14 cellular contexts compared by ENCODE assay signal in genomic region chr6:140203611-140204553, GRCh38.
DNase-seq lines count a peak whose midpoint lies in the region; ATAC-seq and TF ChIP-seq lines count a peak whose summit lies in the region.
"Had no signal": no experiment of that assay in that cellular context is flagged by ENCODE, and none has a peak within 500 bp of the region (broad histone marks: within the 10 kb centered on the region; RNA-seq: fewer than 3 reads in every experiment).

No MANE protein-coding gene starts in this region.

- intact Hi-C loops in activated CD4-positive, alpha-beta memory T cell treated with anti-CD3 and anti-CD28 coated beads for 36 hours (cut with micrococcal nuclease) = no loop called here

- H3K4me1 ChIP-seq in adipocyte (ENCODE audit: control insufficient read depth, insufficient read depth, low read length) (peaks cover 24% of the 10 kb centered on the region), tibial nerve (no peaks in the 10 kb centered on the region)

- H3K36me3 ChIP-seq in adipocyte (ENCODE audit: control insufficient read depth, insufficient read depth, low read length, severe bottlenecking) (no peaks in the 10 kb centered on the region), tibial nerve (no peaks in the 10 kb centered on the region)

- H3K9me3 ChIP-seq in adipocyte (ENCODE audit: control insufficient read depth, low read length) = no peaks in the 10 kb centered on the region
- no peaks in the 10 kb centered on the region for H3K9me3 ChIP-seq in tibial nerve

- no peak for ATAC-seq in GM18868 (IDR thresholded peaks at IDR 0.05; ENCODE audit: unreplicated experiment)
- ATAC-seq: effector memory CD8-positive, alpha-beta T cell; Panc1 had no signal

- CTCF ChIA-PET in activated CD4-positive, alpha-beta memory T cell treated with anti-CD3 and anti-CD28 coated beads for 36 hours (lab: Charles Lee) = no interaction called here

- H3K9ac ChIP-seq in adipocyte (ENCODE audit: low read length) = peak overlapping the region; percentile 11

- 60 to 64% methylated on average over 2 of the region's 2 CpGs for WGBS in tibial nerve, 2 donors

- no peaks in the 10 kb centered on the region for H3K4me1 Mint-ChIP-seq in activated CD4-positive, alpha-beta memory T cell treated with anti-CD3 and anti-CD28 coated beads for 36 hours (ENCODE audit: low read depth)
- H3K4me1 Mint-ChIP-seq: activated naive CD4-positive, alpha-beta T cell treated with anti-CD3 and anti-CD28 coated beads, Interleukin-2, amount 50 U/mL, for 24 hours had no signal

- H3K4me3 Mint-ChIP-seq in activated CD4-positive, alpha-beta memory T cell treated with anti-CD3 and anti-CD28 coated beads for 36 hours = no peak overlapping the region
- H3K4me3 Mint-ChIP-seq: activated naive CD4-positive, alpha-beta T cell treated with anti-CD3 and anti-CD28 coated beads, Interleukin-2, amount 50 U/mL, for 24 hours; effector memory CD8-positive, alpha-beta T cell had no signal

- H3K27ac Mint-ChIP-seq in activated CD4-positive, alpha-beta memory T cell treated with anti-CD3 and anti-CD28 coated beads for 36 hours = no peak overlapping the region
- H3K27ac Mint-ChIP-seq: activated naive CD4-positive, alpha-beta T cell treated with anti-CD3 and anti-CD28 coated beads, Interleukin-2, amount 50 U/mL, for 24 hours; effector memory CD8-positive, alpha-beta T cell had no signal

- H3K36me3 Mint-ChIP-seq in activated CD4-positive, alpha-beta memory T cell treated with anti-CD3 and anti-CD28 coated beads for 36 hours = no peaks in the 10 kb centered on the region
- H3K36me3 Mint-ChIP-seq: activated naive CD4-positive, alpha-beta T cell treated with anti-CD3 and anti-CD28 coated beads, Interleukin-2, amount 50 U/mL, for 24 hours had no signal

- DNase-seq in AG08396 (ENCODE audit: low spot score) (peak; percentile 13), HT1080 (ENCODE audit: low read depth) (peak; percentile 4), adipocyte (ENCODE audit: low read depth) (peak; percentile 70), glomerular endothelial cell (ENCODE audit: extremely low read depth, low read depth, low spot score) (peak; percentile 41), tibial nerve (ENCODE audit: low spot score in 2 of 2) (no peak), NK-92 (lab: John Stamatoyannopoulos, UW; ENCODE audit: unreplicated experiment) (no peak)
- DNase-seq in activated CD4-positive, alpha-beta memory T cell treated with anti-CD3 and anti-CD28 coated beads for 36 hours = no peak
- DNase-seq: C1 segment of cervical spinal cord; effector memory CD8-positive, alpha-beta T cell; NCI-H187; T1000 had no signal

- peaks cover 2% of the 10 kb centered on the region for H3K27me3 Mint-ChIP-seq in activated CD4-positive, alpha-beta memory T cell treated with anti-CD3 and anti-CD28 coated beads for 36 hours
- H3K27me3 Mint-ChIP-seq: activated naive CD4-positive, alpha-beta T cell treated with anti-CD3 and anti-CD28 coated beads, Interleukin-2, amount 50 U/mL, for 24 hours; effector memory CD8-positive, alpha-beta T cell had no signal

- POLR2A ChIA-PET in activated CD4-positive, alpha-beta memory T cell treated with anti-CD3 and anti-CD28 coated beads for 36 hours (lab: Charles Lee) = no interaction called here

- no peak for TF ChIP-seq EP300 in tibial nerve (IDR thresholded peaks at IDR 0.05)

- no peak for TF ChIP-seq POLR2A in tibial nerve (IDR thresholded peaks at IDR 0.05)

- H3K27me3 ChIP-seq in adipocyte (replicated peaks; ENCODE audit: control insufficient read depth, insufficient read depth, low read length) (no peaks in the 10 kb centered on the region), tibial nerve (no peaks in the 10 kb centered on the region)

- no peak overlapping the region for H3K4me3 ChIP-seq in adipocyte (ENCODE audit: low read length)
- H3K4me3 ChIP-seq in tibial nerve = no peak overlapping the region

- no peaks in the 10 kb centered on the region for H3K9me3 Mint-ChIP-seq in activated CD4-positive, alpha-beta memory T cell treated with anti-CD3 and anti-CD28 coated beads for 36 hours
- H3K9me3 Mint-ChIP-seq: activated naive CD4-positive, alpha-beta T cell treated with anti-CD3 and anti-CD28 coated beads, Interleukin-2, amount 50 U/mL, for 24 hours; effector memory CD8-positive, alpha-beta T cell had no signal

- no peak overlapping the region for H3K27ac ChIP-seq in tibial nerve

- TF ChIP-seq CTCF in tibial nerve (IDR thresholded peaks at IDR 0.05) = no peak

Comparison
In these comparisons a context has a peak if more than half of its experiments do, and no peak if none do; other contexts are left out.
1. DNase-seq: peak in AG08396 (single experiment), HT1080 (single experiment), adipocyte (single experiment) and glomerular endothelial cell (single experiment); none in activated CD4-positive, alpha-beta memory T cell treated with anti-CD3 and anti-CD28 coated beads for 36 hours (single experiment), tibial nerve (0 of 2) and NK-92 (single experiment).